Comparison of ENCODE assay signal across 14 cellular contexts in genomic region chr3:81580399-81580798, GRCh38.
DNase-seq lines count a peak whose midpoint lies in the region; ATAC-seq and TF ChIP-seq lines count a peak whose summit lies in the region.
"Had no signal": no experiment of that assay in that cellular context is flagged by ENCODE, and none has a peak within 500 bp of the region (broad histone marks: within the 10 kb centered on the region; RNA-seq: fewer than 3 reads in every experiment).

No MANE protein-coding gene starts in this region.

- DNase-seq in ELF-1 (ENCODE audit: low read depth, low spot score): peak; percentile 33
- peak; percentile 50 for DNase-seq in NCI-H2227 (lab: John Stamatoyannopoulos, UW; ENCODE audit: unreplicated experiment)
- peak in 1 of 2 donors; percentile 9 for DNase-seq in heart right ventricle
- peak; percentile 12 for DNase-seq in nephron progenitor cell
- no peak for DNase-seq in activated naive CD4-positive, alpha-beta T cell treated with anti-CD3 and anti-CD28 coated beads, Interleukin-2, amount 50 U/mL, for 72 hours (ENCODE audit: low spot score in 2 of 2)
- DNase-seq in nucleus accumbens (lab: John Stamatoyannopoulos, UW): no peak
- DNase-seq in DMS79 (lab: John Stamatoyannopoulos, UW): no peak
- DNase-seq: ACHN; Calu3; CD4-positive, alpha-beta T cell; DND-41; H7; KBM-7; NCI-H1092 had no signal

- intact Hi-C loops in heart right ventricle (cut with DNase I): loop anchor here in 2 of 10 donors (5.0 to 10.0 kb wide), 2 partner anchors 62 to 664 kb away; no protein-coding TSS in a partner anchor

- peak in 5 of 8 donors; percentile 25 to 57 (median 52) for ATAC-seq in heart right ventricle
- ATAC-seq in activated naive CD4-positive, alpha-beta T cell treated with anti-CD3 and anti-CD28 coated beads, Interleukin-2, amount 50 U/mL, for 72 hours: no peak

- peak overlapping the region in 1 of 10 donors; percentile 45 for H3K27ac ChIP-seq in heart right ventricle

- H3K27ac Mint-ChIP-seq in nephron progenitor cell: peak overlapping the region; percentile 90
- no peak overlapping the region for H3K27ac Mint-ChIP-seq in activated naive CD4-positive, alpha-beta T cell treated with anti-CD3 and anti-CD28 coated beads, Interleukin-2, amount 50 U/mL, for 72 hours
- H3K27ac Mint-ChIP-seq: CD4-positive, alpha-beta T cell had no signal

- no peaks in the 10 kb centered on the region for H3K27me3 Mint-ChIP-seq in nephron progenitor cell (ENCODE audit: low read depth, poor library complexity)
- H3K27me3 Mint-ChIP-seq: CD4-positive, alpha-beta T cell had no signal

- H3K36me3 ChIP-seq in heart right ventricle: peaks cover 0 to 64% (median 9%) of the 10 kb centered on the region in 9 donors

- 26 to 36% methylated on average over 5 of the region's 5 CpGs for WGBS in heart right ventricle, 2 donors

- H3K4me3 Mint-ChIP-seq in nephron progenitor cell: no peak overlapping the region
- H3K4me3 Mint-ChIP-seq: CD4-positive, alpha-beta T cell had no signal

- no peak for TF ChIP-seq CTCF in heart right ventricle (IDR thresholded peaks at IDR 0.05)
- TF ChIP-seq CTCF in nephron progenitor cell (IDR thresholded peaks at IDR 0.05): no peak

- peaks cover 0 to 16% (median 6%) of the 10 kb centered on the region in 9 donors for H3K4me1 ChIP-seq in heart right ventricle

- peaks cover 12% of the 10 kb centered on the region for H3K4me1 Mint-ChIP-seq in nephron progenitor cell

- H3K9me3 Mint-ChIP-seq in nephron progenitor cell: no peaks in the 10 kb centered on the region
- no peaks in the 10 kb centered on the region for H3K9me3 Mint-ChIP-seq in activated naive CD4-positive, alpha-beta T cell treated with anti-CD3 and anti-CD28 coated beads, Interleukin-2, amount 50 U/mL, for 72 hours
- H3K9me3 Mint-ChIP-seq: CD4-positive, alpha-beta T cell had no signal

- no peaks in the 10 kb centered on the region for H3K36me3 Mint-ChIP-seq in nephron progenitor cell (ENCODE audit: low read depth)
- no peaks in the 10 kb centered on the region for H3K36me3 Mint-ChIP-seq in activated naive CD4-positive, alpha-beta T cell treated with anti-CD3 and anti-CD28 coated beads, Interleukin-2, amount 50 U/mL, for 72 hours

- no peaks in the 10 kb centered on the region for H3K9me3 ChIP-seq in heart right ventricle

- H3K4me3 ChIP-seq in heart right ventricle: no peak overlapping the region

- H3K27me3 ChIP-seq in heart right ventricle: no peaks in the 10 kb centered on the region

Comparison
In these comparisons a context has a peak if more than half of its experiments do, and no peak if none do; other contexts are left out.
1. DNase-seq: peak in ELF-1 (single experiment), NCI-H2227 (single experiment) and nephron progenitor cell (single experiment); none in activated naive CD4-positive, alpha-beta T cell treated with anti-CD3 and anti-CD28 coated beads, Interleukin-2, amount 50 U/mL, for 72 hours (0 of 2), nucleus accumbens (0 of 56) and DMS79 (single experiment).
2. ATAC-seq: peak in heart right ventricle (5 of 8); none in activated naive CD4-positive, alpha-beta T cell treated with anti-CD3 and anti-CD28 coated beads, Interleukin-2, amount 50 U/mL, for 72 hours (0 of 2).